In genomic region chr22:46135611-46136538, GRCh38 we compare ENCODE assay signal across 25 cellular contexts. TPM values are rescaled to one million over a fixed set of nuclear protein-coding genes. Genes with fewer than 3 reads are reported as not detected.
DNase-seq lines count a peak whose midpoint lies in the region; ATAC-seq, FAIRE-seq and TF ChIP-seq lines count a peak whose summit lies in the region.
"Had no signal": no experiment of that assay in that cellular context is flagged by ENCODE, and none has a peak within 500 bp of the region (broad histone marks: within the 10 kb centered on the region; RNA-seq: fewer than 3 reads in every experiment).

No MANE protein-coding gene starts in this region.

- no peak overlapping the region for H2AFZ ChIP-seq in smooth muscle cell (ENCODE audit: low read depth)
- H2AFZ ChIP-seq: GM23338 had no signal

- no peak overlapping the region for H3K4me2 ChIP-seq in smooth muscle cell
- H3K4me2 ChIP-seq: GM23338 had no signal

- H3K9ac ChIP-seq in smooth muscle cell (ENCODE audit: low read depth), result no peak overlapping the region

- intact Hi-C loops in left ventricle myocardium inferior (cut with micrococcal nuclease), result no loop called here
- intact Hi-C loops in Right ventricle myocardium inferior (cut with DNase I), result no loop called here

- H3K27me3 Mint-ChIP-seq in nephron progenitor cell (ENCODE audit: low read depth, poor library complexity), result peaks cover 11% of the 10 kb centered on the region
- H3K27me3 Mint-ChIP-seq: CD8-positive, alpha-beta memory T cell had no signal

- H3K4me1 ChIP-seq in left ventricle myocardium inferior (peaks cover 20% of the 10 kb centered on the region), smooth muscle cell (ENCODE audit: low read depth) (no peaks in the 10 kb centered on the region)

- no peaks in the 10 kb centered on the region for H4K20me1 ChIP-seq in smooth muscle cell (ENCODE audit: low read depth)

- H3F3A ChIP-seq in smooth muscle cell (ENCODE audit: low read depth), result no peaks in the 10 kb centered on the region

- peak overlapping the region; percentile 75 for H3K27ac Mint-ChIP-seq in nephron progenitor cell
- H3K27ac Mint-ChIP-seq: GM23338 had no signal

- ATAC-seq in Right ventricle myocardium inferior (no peak), GM18868 (IDR thresholded peaks at IDR 0.05; ENCODE audit: unreplicated experiment) (no peak)
- ATAC-seq: GM23338, HCT116, PC-3 had no signal

- no peak overlapping the region for H3K4me3 ChIP-seq in left ventricle myocardium inferior
- no peak overlapping the region for H3K4me3 ChIP-seq in smooth muscle cell
- H3K4me3 ChIP-seq: GM23338, MG63 had no signal

- WGBS in smooth muscle cell (ENCODE audit: low lambda C conversion rate), result 93% methylated on average over 27 of the region's 27 CpGs

- H3K36me3 ChIP-seq in left ventricle myocardium inferior (no peaks in the 10 kb centered on the region), smooth muscle cell (ENCODE audit: low read depth) (no peaks in the 10 kb centered on the region)
- H3K36me3 ChIP-seq: MG63 had no signal

- H3K36me3 Mint-ChIP-seq in nephron progenitor cell (ENCODE audit: low read depth), result no peaks in the 10 kb centered on the region
- H3K36me3 Mint-ChIP-seq: CD8-positive, alpha-beta memory T cell had no signal

- no peak for DNase-seq in left ventricle myocardium inferior
- DNase-seq in Right ventricle myocardium inferior (ENCODE audit: missing footprints), result no peak
- DNase-seq in foreskin melanocyte, result peak; percentile 49
- DNase-seq in nephron progenitor cell, result no peak
- no peak for DNase-seq in urothelium cell line (ENCODE audit: low spot score)
- DNase-seq in smooth muscle cell (lab: John Stamatoyannopoulos, UW; ENCODE audit: unreplicated experiment), result no peak
- no peak for DNase-seq in NCI-H2171 treated with DMSO at 0.1 percent for 48 hours (lab: John Stamatoyannopoulos, UW)
- DNase-seq: Calu3, DMS153, Kasumi-1, MG63, NCI-H1417, NCI-H1694 treated with DMSO at 0.1 percent for 48 hours, NCI-H2081 treated with DMSO at 0.1 percent for 48 hours, NCI-H446, NCI-H526, PC-3, SHP77 treated with DMSO at 0.1 percent for 48 hours had no signal

- H3K4me1 Mint-ChIP-seq in nephron progenitor cell, result peaks cover 46% of the 10 kb centered on the region
- H3K4me1 Mint-ChIP-seq: CD8-positive, alpha-beta memory T cell; GM23338 had no signal

- H3K27me3 ChIP-seq in left ventricle myocardium inferior (ENCODE audit: low read depth) (no peaks in the 10 kb centered on the region), smooth muscle cell (ENCODE audit: low read depth) (no peaks in the 10 kb centered on the region)
- H3K27me3 ChIP-seq: MG63 had no signal

- TF ChIP-seq CTCF in left ventricle myocardium inferior (IDR thresholded peaks at IDR 0.05; ENCODE audit: borderline replicate concordance) (no peak), nephron progenitor cell (IDR thresholded peaks at IDR 0.05) (no peak), smooth muscle cell (IDR thresholded peaks at IDR 0.05; ENCODE audit: borderline replicate concordance, insufficient read depth, poor library complexity, severe bottlenecking) (no peak)

- no peaks in the 10 kb centered on the region for H3K9me3 ChIP-seq in left ventricle myocardium inferior (replicated peaks)
- H3K9me3 ChIP-seq in smooth muscle cell (replicated peaks; ENCODE audit: low read depth), result no peaks in the 10 kb centered on the region
- H3K9me3 ChIP-seq: MG63 had no signal

- no peaks in the 10 kb centered on the region for H3K9me3 Mint-ChIP-seq in nephron progenitor cell
- H3K9me3 Mint-ChIP-seq: CD8-positive, alpha-beta memory T cell; GM23338 had no signal

- H3K4me3 Mint-ChIP-seq in nephron progenitor cell, result no peak overlapping the region
- H3K4me3 Mint-ChIP-seq: CD8-positive, alpha-beta memory T cell; GM23338 had no signal

- H3K79me2 ChIP-seq in smooth muscle cell (ENCODE audit: low read depth), result no peaks in the 10 kb centered on the region

- FAIRE-seq in urothelium cell line (lab: Jason Lieb, UNC), result peak; percentile 98
- FAIRE-seq: A204.1, GM12892 had no signal

- peak overlapping the region; percentile 27 for H3K27ac ChIP-seq in left ventricle myocardium inferior (replicated peaks)
- no peak overlapping the region for H3K27ac ChIP-seq in smooth muscle cell (ENCODE audit: low read depth)
- H3K27ac ChIP-seq: C4-2B had no signal

RNA-seq across cellular contexts. Expression of gene PPARA, which starts 14.5 kb away (rescaled TPM):
- total RNA-seq in left ventricle myocardium inferior, result 101 TPM
- 70.5 TPM for total RNA-seq in Right ventricle myocardium inferior
- 13.7 and 18.0 TPM in 2 replicates for total RNA-seq in smooth muscle cell
- 8.8 and 9.2 TPM in 2 replicates for polyA plus RNA-seq in smooth muscle cell
